8 cellular contexts compared by ENCODE assay signal in the genomic region with DNA sequence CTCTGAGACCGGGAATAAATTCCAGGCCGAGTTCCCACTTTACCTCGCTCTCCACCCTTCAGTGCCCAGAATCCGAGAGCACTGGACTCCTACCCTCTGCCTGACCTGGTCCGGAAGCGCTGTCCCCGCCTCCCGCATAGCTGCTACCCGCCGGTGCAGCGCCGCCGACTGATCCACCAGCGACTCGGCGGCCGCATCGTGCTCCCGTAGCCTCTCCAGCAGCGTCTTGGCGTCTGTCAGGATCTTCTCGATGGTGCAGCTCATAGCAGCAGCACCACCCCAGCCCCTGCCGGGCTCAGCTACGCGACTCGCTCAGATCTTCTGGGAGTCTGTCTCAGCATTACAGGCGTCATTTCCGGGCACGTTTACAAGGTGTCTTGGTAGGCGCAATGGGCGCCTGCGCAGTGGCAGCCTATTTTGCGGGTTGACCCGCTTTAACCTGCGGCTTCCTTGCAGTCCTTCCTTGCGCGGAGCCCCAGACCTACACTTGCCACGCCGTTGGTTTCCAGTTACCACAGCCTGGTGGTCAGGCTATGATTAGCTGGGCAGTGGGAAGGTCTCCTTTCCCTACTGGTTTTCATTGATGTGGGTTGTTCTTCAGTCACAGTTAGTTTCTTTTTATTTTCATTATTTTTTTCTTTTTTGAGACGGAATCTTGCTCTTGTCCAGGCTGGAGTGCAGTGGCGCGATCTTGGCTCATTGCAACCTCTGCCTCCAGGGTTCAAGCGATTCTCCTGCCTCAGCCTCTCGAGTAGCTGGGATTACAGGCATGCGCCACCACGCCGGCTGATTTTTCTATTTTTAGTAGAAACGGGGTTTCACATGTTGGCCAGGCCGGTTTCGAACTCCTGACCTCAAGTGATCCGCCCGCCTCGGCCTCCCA. TPM values are rescaled to one million over a fixed set of nuclear protein-coding genes. Genes with fewer than 3 reads are reported as not detected.
DNase-seq lines count a peak whose midpoint lies in the region; ATAC-seq and TF ChIP-seq lines count a peak whose summit lies in the region.

A gene (minus strand): TSS at position 342 of the 883 bp plus-strand sequence. CDS start 78 bp downstream, at position 264.

- peaks cover 28% of the 10 kb centered on the region for H3K79me2 ChIP-seq in DND-41 (ENCODE audit: insufficient read depth, low read length)
- peaks cover 44% of the 10 kb centered on the region for H3K79me2 ChIP-seq in GM23248 (ENCODE audit: insufficient read depth)

- no peaks in the 10 kb centered on the region for H3K9me3 ChIP-seq in DND-41 (ENCODE audit: insufficient read depth, low read length, severe bottlenecking)
- H3K9me3 ChIP-seq in GM23248 (ENCODE audit: low read depth) = no peaks in the 10 kb centered on the region

- H3K4me3 Mint-ChIP-seq in activated T-helper 1 cell treated with anti-CD3 and anti-CD28 coated beads, Interleukin-12 subunit alpha, Interleukin-12 subunit beta, Interleukin-2, Interleukin-4 antibody, amounts not matched to agents 30 ng/mL and 10 ng/mL and 1 ng/mL, durations not matched to agents 14 hours and 24 hours and 36 hours = peak within 1 kb of the TSS; percentile 100
- H3K4me3 Mint-ChIP-seq in naive B cell = peak within 1 kb of the TSS; percentile 99 to 100 (median 100)
- H3K4me3 Mint-ChIP-seq in stimulated activated memory B cell treated with anti-CD40 and anti-IgM and Interleukin-4, amounts not matched to agents 10 μg/mL and 1 μg/mL and 100 μg/mL, for 72 hours = peak within 1 kb of the TSS; percentile 100

- H3K4me3 ChIP-seq in DND-41 (ENCODE audit: low read depth in 1 of 2, low read length in 2 of 2) (peak within 1 kb of the TSS; percentile 44 to 84), GM23248 (peak within 1 kb of the TSS; percentile 97)

- peak; percentile 95 for DNase-seq in DND-41
- peak; percentile 97 for DNase-seq in GM23248
- peak; percentile 89 to 93 for DNase-seq in Kasumi-1 (lab: John Stamatoyannopoulos, UW)
- peak; percentile 97 for DNase-seq in RKO (ENCODE audit: low spot score)
- peak; percentile 92 for DNase-seq in activated T-helper 1 cell treated with anti-CD3 and anti-CD28 coated beads, Interleukin-12 subunit alpha, Interleukin-12 subunit beta, Interleukin-2, Interleukin-4 antibody, amounts not matched to agents 30 ng/mL and 10 ng/mL and 1 ng/mL, durations not matched to agents 14 hours and 24 hours and 36 hours (ENCODE audit: low spot score)
- peak; percentile 87 for DNase-seq in fibroblast of gingiva (ENCODE audit: low read depth)
- peak; percentile 90 for DNase-seq in naive B cell

- TF ChIP-seq CTCF in DND-41 (IDR thresholded peaks at IDR 0.05; ENCODE audit: borderline replicate concordance, extremely low read depth, low read length, poor library complexity, severe bottlenecking) = no peak

- peak within 1 kb of the TSS; percentile 70 for H3K9ac ChIP-seq in DND-41 (ENCODE audit: low read depth, low read length)
- peak within 1 kb of the TSS; percentile 85 for H3K9ac ChIP-seq in GM23248

- H3K27me3 ChIP-seq in DND-41 (ENCODE audit: insufficient read depth, low read length, poor library complexity) (peaks cover 5% of the 10 kb centered on the region), GM23248 (replicated peaks; ENCODE audit: insufficient read depth) (no peaks in the 10 kb centered on the region)

- peaks cover 8% of the 10 kb centered on the region for H3F3A ChIP-seq in GM23248 (ENCODE audit: insufficient read depth)

- H3K27me3 Mint-ChIP-seq in activated T-helper 1 cell treated with anti-CD3 and anti-CD28 coated beads, Interleukin-12 subunit alpha, Interleukin-12 subunit beta, Interleukin-2, Interleukin-4 antibody, amounts not matched to agents 30 ng/mL and 10 ng/mL and 1 ng/mL, durations not matched to agents 14 hours and 24 hours and 36 hours (ENCODE audit: insufficient read depth) = peaks cover 4% of the 10 kb centered on the region
- peaks cover 4 to 15% (median 10%) of the 10 kb centered on the region in 3 donors for H3K27me3 Mint-ChIP-seq in naive B cell
- no peaks in the 10 kb centered on the region for H3K27me3 Mint-ChIP-seq in stimulated activated memory B cell treated with anti-CD40 and anti-IgM and Interleukin-4, amounts not matched to agents 10 μg/mL and 1 μg/mL and 100 μg/mL, for 72 hours

- peaks cover 34% of the 10 kb centered on the region for H3K4me1 Mint-ChIP-seq in activated T-helper 1 cell treated with anti-CD3 and anti-CD28 coated beads, Interleukin-12 subunit alpha, Interleukin-12 subunit beta, Interleukin-2, Interleukin-4 antibody, amounts not matched to agents 30 ng/mL and 10 ng/mL and 1 ng/mL, durations not matched to agents 14 hours and 24 hours and 36 hours (ENCODE audit: low read depth)
- peaks cover 13 to 29% (median 21%) of the 10 kb centered on the region in 3 donors for H3K4me1 Mint-ChIP-seq in naive B cell
- H3K4me1 Mint-ChIP-seq in stimulated activated memory B cell treated with anti-CD40 and anti-IgM and Interleukin-4, amounts not matched to agents 10 μg/mL and 1 μg/mL and 100 μg/mL, for 72 hours = peaks cover 13% of the 10 kb centered on the region

- H3K9me3 Mint-ChIP-seq in activated T-helper 1 cell treated with anti-CD3 and anti-CD28 coated beads, Interleukin-12 subunit alpha, Interleukin-12 subunit beta, Interleukin-2, Interleukin-4 antibody, amounts not matched to agents 30 ng/mL and 10 ng/mL and 1 ng/mL, durations not matched to agents 14 hours and 24 hours and 36 hours = no peaks in the 10 kb centered on the region
- H3K9me3 Mint-ChIP-seq in naive B cell = peaks cover 0 to 7% (median 2%) of the 10 kb centered on the region in 7 donors
- no peaks in the 10 kb centered on the region for H3K9me3 Mint-ChIP-seq in stimulated activated memory B cell treated with anti-CD40 and anti-IgM and Interleukin-4, amounts not matched to agents 10 μg/mL and 1 μg/mL and 100 μg/mL, for 72 hours

- ATAC-seq in DND-41 (ENCODE audit: insufficient read depth, low read depth) (peak; percentile 100), naive B cell (ENCODE audit: low read depth in 2 of 2) (peak; percentile 98 to 99)
- peak; percentile 99 for ATAC-seq in stimulated activated memory B cell treated with anti-CD40 and anti-IgM and Interleukin-4, amounts not matched to agents 10 μg/mL and 1 μg/mL and 100 μg/mL, for 72 hours

- H3K4me1 ChIP-seq in DND-41 (ENCODE audit: insufficient read depth, low read length) = peaks cover 26% of the 10 kb centered on the region
- peaks cover 11% of the 10 kb centered on the region for H3K4me1 ChIP-seq in GM23248 (ENCODE audit: insufficient read depth)

- peak within 1 kb of the TSS; percentile 92 for H2AFZ ChIP-seq in DND-41 (ENCODE audit: low read depth, low read length)
- peak within 1 kb of the TSS; percentile 92 for H2AFZ ChIP-seq in GM23248

- H3K36me3 ChIP-seq in DND-41 (ENCODE audit: insufficient read depth, low read length) (peaks cover 31% of the 10 kb centered on the region), GM23248 (ENCODE audit: low read depth) (peaks cover 21% of the 10 kb centered on the region)

- no peaks in the 10 kb centered on the region for H3K9me2 ChIP-seq in GM23248 (ENCODE audit: insufficient read depth)

- 22 to 23% methylated on average over 44 to 53 of the region's 53 CpGs for WGBS in GM23248 (ENCODE audit: low coverage in 1 of 2, low lambda C conversion rate in 2 of 2, missing lambda C conversion rate in 2 of 2), 2 experiments

- H3K27ac ChIP-seq in DND-41 (ENCODE audit: low read length) = peak within 1 kb of the TSS; percentile 84
- H3K27ac ChIP-seq in GM23248 = peak within 1 kb of the TSS; percentile 78

- intact Hi-C loops in activated T-helper 1 cell treated with anti-CD3 and anti-CD28 coated beads, Interleukin-12 subunit alpha, Interleukin-12 subunit beta, Interleukin-2, Interleukin-4 antibody, amounts not matched to agents 30 ng/mL and 10 ng/mL and 1 ng/mL, durations not matched to agents 14 hours and 24 hours and 36 hours (cut with micrococcal nuclease) = loop anchor here (1.0 to 5.0 kb wide), 8 partner anchors 23 to 434 kb away; a partner anchor contains a TSS

- in situ Hi-C loops in GM23248 (cut with MboI) = no loop called here

- H4K20me1 ChIP-seq in DND-41 (ENCODE audit: insufficient read depth, low read length) (no peaks in the 10 kb centered on the region), GM23248 (ENCODE audit: insufficient read depth) (no peaks in the 10 kb centered on the region)

- peak within 1 kb of the TSS; percentile 68 for H3K4me2 ChIP-seq in DND-41 (ENCODE audit: insufficient read depth, low read length)
- H3K4me2 ChIP-seq in GM23248 (ENCODE audit: unreplicated experiment) = peak within 1 kb of the TSS; percentile 100

- peaks cover 30% of the 10 kb centered on the region for H3K36me3 Mint-ChIP-seq in activated T-helper 1 cell treated with anti-CD3 and anti-CD28 coated beads, Interleukin-12 subunit alpha, Interleukin-12 subunit beta, Interleukin-2, Interleukin-4 antibody, amounts not matched to agents 30 ng/mL and 10 ng/mL and 1 ng/mL, durations not matched to agents 14 hours and 24 hours and 36 hours (ENCODE audit: low read depth)
- H3K36me3 Mint-ChIP-seq in naive B cell = peaks cover 4 to 12% of the 10 kb centered on the region in 2 donors
- peaks cover 30% of the 10 kb centered on the region for H3K36me3 Mint-ChIP-seq in stimulated activated memory B cell treated with anti-CD40 and anti-IgM and Interleukin-4, amounts not matched to agents 10 μg/mL and 1 μg/mL and 100 μg/mL, for 72 hours

- peak within 1 kb of the TSS; percentile 96 for H3K27ac Mint-ChIP-seq in activated T-helper 1 cell treated with anti-CD3 and anti-CD28 coated beads, Interleukin-12 subunit alpha, Interleukin-12 subunit beta, Interleukin-2, Interleukin-4 antibody, amounts not matched to agents 30 ng/mL and 10 ng/mL and 1 ng/mL, durations not matched to agents 14 hours and 24 hours and 36 hours
- H3K27ac Mint-ChIP-seq in naive B cell = peak within 1 kb of the TSS; percentile 98 to 100 (median 99)
- H3K27ac Mint-ChIP-seq in stimulated activated memory B cell treated with anti-CD40 and anti-IgM and Interleukin-4, amounts not matched to agents 10 μg/mL and 1 μg/mL and 100 μg/mL, for 72 hours = peak within 1 kb of the TSS; percentile 99

RNA-seq across cellular contexts. Expression of the gene that starts here (rescaled TPM):
- 70.3 and 106 TPM in 2 replicates for total RNA-seq in GM23248 (2014; rRNA removed; shearing (Covaris generic))
- 50.9 and 53.0 TPM in 2 replicates for polyA plus RNA-seq in GM23248 (2016; fragmentation: Nextera tagmentation; extraction: Ambion mirVana)
- total RNA-seq in activated T-helper 1 cell treated with anti-CD3 and anti-CD28 coated beads, Interleukin-12 subunit alpha, Interleukin-12 subunit beta, Interleukin-2, Interleukin-4 antibody, amounts not matched to agents 30 ng/mL and 10 ng/mL and 1 ng/mL, durations not matched to agents 14 hours and 24 hours and 36 hours = 59.4 and 65.0 TPM in 2 replicates
- polyA plus RNA-seq in naive B cell (ENCODE audit: low read depth in 6 of 6) = 10 to 100 TPM; 29.1 to 44.2 (median 36.3) TPM

Comparison
In these comparisons a context has a peak if more than half of its experiments do, and no peak if none do; other contexts are left out.
1. Peak in every context shown above with its lines: DNase-seq, ATAC-seq, H3K4me3 ChIP-seq and H3K27ac ChIP-seq.